Comparison of ENCODE assay signal across 10 cellular contexts in the genomic region with DNA sequence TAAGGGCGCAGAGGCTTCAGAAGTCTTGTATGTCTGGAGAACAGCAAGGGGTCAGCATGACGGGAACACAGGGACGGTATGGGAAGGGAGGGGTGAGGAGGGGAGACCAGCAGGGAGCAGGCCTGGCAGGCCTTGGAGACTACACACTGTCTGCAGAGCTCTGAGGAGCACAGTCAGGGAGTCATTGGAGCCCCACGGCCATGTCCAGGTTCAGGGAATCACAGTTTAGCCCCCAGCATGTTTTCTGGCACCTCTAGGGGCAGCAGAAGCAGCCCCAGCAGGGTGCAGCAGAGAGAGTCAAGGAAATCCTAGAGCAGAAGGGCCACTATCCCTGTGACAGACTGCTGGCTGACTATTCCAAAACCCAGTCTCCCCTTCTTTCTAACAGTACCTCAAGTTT. TPM values are rescaled to one million over a fixed set of nuclear protein-coding genes. Genes with fewer than 3 reads are reported as not detected.
A peak's percentile ranks its signal among the peaks of the same experiment; 100 is the strongest.
DNase-seq lines count a peak whose midpoint lies in the region; TF ChIP-seq lines count a peak whose summit lies in the region.
"Had no signal": no experiment of that assay in that cellular context is flagged by ENCODE, and none has a peak within 500 bp of the region (broad histone marks: within the 10 kb centered on the region; RNA-seq: fewer than 3 reads in every experiment).

No MANE protein-coding gene starts in this region.

- H3K4me3 ChIP-seq in H7 (ENCODE audit: insufficient read depth, low read depth, low read length) (no peak overlapping the region), WERI-Rb-1 (ENCODE audit: low read depth, low read length) (no peak overlapping the region), kidney epithelial cell (ENCODE audit: low read depth, low read length) (no peak overlapping the region)

- TF ChIP-seq CTCF in WERI-Rb-1 (IDR thresholded peaks at IDR 0.05; ENCODE audit: low read depth, low read length), result peak; percentile 61
- peak; percentile 16 for TF ChIP-seq CTCF in kidney epithelial cell (IDR thresholded peaks at IDR 0.05; ENCODE audit: insufficient read depth, low read length, poor library complexity, severe bottlenecking)

- DNase-seq in NCI-H748 (lab: John Stamatoyannopoulos, UW; ENCODE audit: unreplicated experiment) (peak; percentile 10), NCI-H748 treated with DMSO at 0.1 percent for 48 hours (lab: John Stamatoyannopoulos, UW) (no peak), H7 (peak; percentile 14), WERI-Rb-1 (no peak), kidney epithelial cell (ENCODE audit: low read depth) (no peak), HPDE6-E6E7 (ENCODE audit: extremely low spot score) (no peak)
- DNase-seq in stimulated activated CD4-positive, alpha-beta T cell treated with anti-CD3 and anti-CD28 coated beads, Interleukin-12 subunit alpha, Interleukin-12 subunit beta, amount 100 ng/mL, for 4 hours, result no peak
- no peak for DNase-seq in stimulated activated CD4-positive, alpha-beta T cell treated with anti-CD3 and anti-CD28 coated beads, Interleukin-1b, Interleukin-23, amount 100 ng/mL, for 48 hours
- DNase-seq: activated CD4-positive, CD25-positive, alpha-beta regulatory T cell; central memory CD4-positive, alpha-beta T cell had no signal

- H3K27ac ChIP-seq in WERI-Rb-1, result no peak overlapping the region

- H3K27me3 ChIP-seq in H7 (ENCODE audit: control insufficient read depth, insufficient read depth, low read length) (peaks cover 22% of the 10 kb centered on the region), WERI-Rb-1 (ENCODE audit: insufficient read depth, low read depth, severe bottlenecking) (no peaks in the 10 kb centered on the region), kidney epithelial cell (ENCODE audit: control insufficient read depth, insufficient read depth, low read length) (no peaks in the 10 kb centered on the region)

- H3K9me3 ChIP-seq in WERI-Rb-1 (ENCODE audit: severe bottlenecking), result peaks cover 2% of the 10 kb centered on the region

- no peaks in the 10 kb centered on the region for H3K36me3 ChIP-seq in H7 (replicated peaks; ENCODE audit: control insufficient read depth, insufficient read depth, low read length)
- H3K36me3 ChIP-seq in WERI-Rb-1, result no peaks in the 10 kb centered on the region
- H3K36me3 ChIP-seq in kidney epithelial cell (ENCODE audit: control insufficient read depth, insufficient read depth, low read length), result no peaks in the 10 kb centered on the region

RNA-seq across cellular contexts. Expression of a gene that starts 3.2 kb away (rescaled TPM):
- total RNA-seq in H7 (2014; rRNA removed; shearing (Covaris generic)), result 0.15 and 1.1 TPM in 2 replicates
- total RNA-seq in kidney epithelial cell, result 29.3 and 31.6 TPM in 2 replicates

Comparison
In these comparisons a context has a peak if more than half of its experiments do, and no peak if none do; other contexts are left out.
1. DNase-seq: peak in NCI-H748 (single experiment) and H7 (single experiment); none in NCI-H748 treated with DMSO at 0.1 percent for 48 hours (single experiment), WERI-Rb-1 (single experiment), kidney epithelial cell (single experiment), stimulated activated CD4-positive, alpha-beta T cell treated with anti-CD3 and anti-CD28 coated beads, Interleukin-12 subunit alpha, Interleukin-12 subunit beta, amount 100 ng/mL, for 4 hours (single experiment), HPDE6-E6E7 (single experiment) and stimulated activated CD4-positive, alpha-beta T cell treated with anti-CD3 and anti-CD28 coated beads, Interleukin-1b, Interleukin-23, amount 100 ng/mL, for 48 hours (single experiment).
2. RNA of a gene that starts 3.2 kb away (total RNA-seq): 29.3 to 31.6 TPM in kidney epithelial cell; 0.15 to 1.1 TPM in H7; every median in the first group is over 10 times any median in the second.